12 cellular contexts compared by ENCODE assay signal in the genomic region with DNA sequence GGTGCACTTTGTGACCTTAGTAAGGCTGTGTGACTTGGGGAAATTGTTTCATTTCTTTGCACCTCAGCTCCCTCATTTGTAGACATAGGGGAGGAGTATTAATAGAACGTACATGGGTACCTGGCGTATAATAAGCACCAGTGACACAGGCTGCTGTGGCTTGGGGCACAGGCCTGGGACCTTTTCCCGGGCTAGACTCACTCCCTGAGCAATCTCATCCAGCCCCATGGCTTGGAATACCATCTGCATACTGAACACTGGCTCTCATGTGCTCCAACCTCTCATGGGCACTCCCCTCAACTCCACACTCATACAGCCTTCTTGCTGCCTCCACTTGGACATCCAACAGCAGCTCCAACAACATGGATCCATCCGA. TPM values are rescaled to one million over a fixed set of nuclear protein-coding genes. Genes with fewer than 3 reads are reported as not detected.
A peak's percentile ranks its signal among the peaks of the same experiment; 100 is the strongest.
DNase-seq lines count a peak whose midpoint lies in the region; ATAC-seq and TF ChIP-seq lines count a peak whose summit lies in the region.
"Had no signal": no experiment of that assay in that cellular context is flagged by ENCODE, and none has a peak within 500 bp of the region (broad histone marks: within the 10 kb centered on the region; RNA-seq: fewer than 3 reads in every experiment).

No MANE protein-coding gene starts in this region.

- intact Hi-C loops in MCF 10A (cut with micrococcal nuclease) (loop anchor here (1.0 to 5.0 kb wide), 2 partner anchors 12 to 34 kb away; no protein-coding TSS in a partner anchor), mammary epithelial cell (cut with micrococcal nuclease) (loop anchor here (1.0 kb wide), 1 partner anchor 33 kb away; no protein-coding TSS in a partner anchor), vagina (cut with DNase I) (loop anchor here (5.0 kb wide), 2 partner anchors 46 to 96 kb away; a partner anchor contains a TSS)

- no peak overlapping the region for H3K4me2 ChIP-seq in mammary epithelial cell (ENCODE audit: insufficient read depth, low read depth, low read length)
- H3K4me2 ChIP-seq: hepatocyte had no signal

- H3K27me3 Mint-ChIP-seq in MCF 10A (ENCODE audit: insufficient read depth, unreplicated experiment) (no peaks in the 10 kb centered on the region), glutamatergic neuron (ENCODE audit: unreplicated experiment) (peaks cover 15% of the 10 kb centered on the region)
- H3K27me3 Mint-ChIP-seq in stimulated activated memory B cell treated with anti-CD40 and anti-IgM and Interleukin-4, amounts not matched to agents 10 μg/mL and 1 μg/mL and 100 μg/mL, for 72 hours, result peaks cover 36% of the 10 kb centered on the region
- H3K27me3 Mint-ChIP-seq: activated naive CD4-positive, alpha-beta T cell treated with anti-CD3 and anti-CD28 coated beads, Interleukin-2, amount 50 U/mL, for 24 hours had no signal

- in situ Hi-C loops in mammary epithelial cell (cut with MboI; ENCODE audit: low sequenced_read_pairs in 2 of 2), result no loop called here

- H3K4me3 ChIP-seq in mammary epithelial cell (replicated peaks in 1 of 3; ENCODE audit: insufficient read depth in 1 of 3, low read depth in 2 of 3, low read length in 3 of 3) (no peak overlapping the region), vagina (no peak overlapping the region)
- H3K4me3 ChIP-seq: hepatocyte had no signal

- H3K36me3 ChIP-seq in mammary epithelial cell (ENCODE audit: insufficient read depth, low read length) (no peaks in the 10 kb centered on the region), vagina (no peaks in the 10 kb centered on the region)

- no peak for TF ChIP-seq CTCF in MCF 10A (IDR thresholded peaks at IDR 0.05; ENCODE audit: unreplicated experiment)
- TF ChIP-seq CTCF in mammary epithelial cell (conservative IDR thresholded peaks at IDR 0.05 in 1 of 2, IDR thresholded peaks at IDR 0.05 in 1 of 2; ENCODE audit: extremely low read depth in 1 of 2, insufficient read depth in 1 of 2, low read depth in 1 of 2, low read length in 2 of 2), result no peak
- no peak for TF ChIP-seq CTCF in glutamatergic neuron (IDR thresholded peaks at IDR 0.05; ENCODE audit: partially characterized antibody, unreplicated experiment)
- TF ChIP-seq CTCF in omental fat pad (IDR thresholded peaks at IDR 0.05), result no peak
- TF ChIP-seq CTCF in vagina (IDR thresholded peaks at IDR 0.05), result no peak

- H3K36me3 Mint-ChIP-seq in MCF 10A (ENCODE audit: insufficient read depth, unreplicated experiment) (no peaks in the 10 kb centered on the region), glutamatergic neuron (ENCODE audit: unreplicated experiment) (no peaks in the 10 kb centered on the region)
- no peaks in the 10 kb centered on the region for H3K36me3 Mint-ChIP-seq in stimulated activated memory B cell treated with anti-CD40 and anti-IgM and Interleukin-4, amounts not matched to agents 10 μg/mL and 1 μg/mL and 100 μg/mL, for 72 hours
- H3K36me3 Mint-ChIP-seq: activated naive CD4-positive, alpha-beta T cell treated with anti-CD3 and anti-CD28 coated beads, Interleukin-2, amount 50 U/mL, for 24 hours; stimulated activated effector memory CD8-positive, alpha-beta T cell treated with anti-CD3 and anti-CD28 coated beads, Interleukin-12 subunit alpha, Interleukin-12 subunit beta, amount 100 ng/mL, for 72 hours had no signal

- H3K9ac ChIP-seq in mammary epithelial cell (ENCODE audit: insufficient read depth, low read length), result no peak overlapping the region

- no peak for TF ChIP-seq POLR2A in vagina (IDR thresholded peaks at IDR 0.05)

- H3K9me3 Mint-ChIP-seq in MCF 10A (ENCODE audit: unreplicated experiment) (no peaks in the 10 kb centered on the region), glutamatergic neuron (ENCODE audit: unreplicated experiment) (peaks cover 4% of the 10 kb centered on the region)
- H3K9me3 Mint-ChIP-seq in stimulated activated memory B cell treated with anti-CD40 and anti-IgM and Interleukin-4, amounts not matched to agents 10 μg/mL and 1 μg/mL and 100 μg/mL, for 72 hours, result no peaks in the 10 kb centered on the region
- H3K9me3 Mint-ChIP-seq: activated naive CD4-positive, alpha-beta T cell treated with anti-CD3 and anti-CD28 coated beads, Interleukin-2, amount 50 U/mL, for 24 hours; stimulated activated effector memory CD8-positive, alpha-beta T cell treated with anti-CD3 and anti-CD28 coated beads, Interleukin-12 subunit alpha, Interleukin-12 subunit beta, amount 100 ng/mL, for 72 hours had no signal

- H3K27ac ChIP-seq in mammary epithelial cell (ENCODE audit: insufficient read depth, low read depth, low read length) (no peak overlapping the region), vagina (peak overlapping the region; percentile 93)
- H3K27ac ChIP-seq: 22Rv1, hepatocyte had no signal

- H3K79me2 ChIP-seq in mammary epithelial cell (ENCODE audit: insufficient read depth, low read length), result no peaks in the 10 kb centered on the region

- POLR2A ChIA-PET in MCF 10A (lab: Yijun Ruan, JAX), result interaction anchor here (0.8 to 4.1 kb wide), 10 partner anchors 11 to 109 kb away, joined by 3 to 45 read pairs (median 4); no protein-coding TSS in a partner anchor

- H3K4me1 ChIP-seq in mammary epithelial cell (ENCODE audit: insufficient read depth, low read length), result peaks cover 35% of the 10 kb centered on the region
- H3K4me1 ChIP-seq in vagina, result peaks cover 77% of the 10 kb centered on the region

- 85% methylated on average over 4 of the region's 4 CpGs for WGBS in mammary epithelial cell (ENCODE audit: low coverage, missing lambda C conversion rate)

- no peak overlapping the region for H2AFZ ChIP-seq in mammary epithelial cell (ENCODE audit: low read depth, low read length)
- H2AFZ ChIP-seq: hepatocyte had no signal

- H3K4me3 Mint-ChIP-seq in MCF 10A (ENCODE audit: unreplicated experiment) (no peak overlapping the region), glutamatergic neuron (ENCODE audit: unreplicated experiment) (no peak overlapping the region)
- H3K4me3 Mint-ChIP-seq in stimulated activated memory B cell treated with anti-CD40 and anti-IgM and Interleukin-4, amounts not matched to agents 10 μg/mL and 1 μg/mL and 100 μg/mL, for 72 hours, result no peak overlapping the region
- H3K4me3 Mint-ChIP-seq: activated naive CD4-positive, alpha-beta T cell treated with anti-CD3 and anti-CD28 coated beads, Interleukin-2, amount 50 U/mL, for 24 hours; stimulated activated effector memory CD8-positive, alpha-beta T cell treated with anti-CD3 and anti-CD28 coated beads, Interleukin-12 subunit alpha, Interleukin-12 subunit beta, amount 100 ng/mL, for 72 hours had no signal

- H3K9me3 ChIP-seq in mammary epithelial cell (replicated peaks; ENCODE audit: insufficient read depth, low read length) (no peaks in the 10 kb centered on the region), vagina (no peaks in the 10 kb centered on the region)

- no TSS peak for BruUV-seq in MCF 10A (replicated peaks; lab: Mats Ljungman, UMichigan)
- BruUV-seq in mammary epithelial cell (replicated peaks; lab: Mats Ljungman, UMichigan), result no TSS peak

- H3K27me3 ChIP-seq in mammary epithelial cell (ENCODE audit: insufficient read depth, low read length) (no peaks in the 10 kb centered on the region), vagina (no peaks in the 10 kb centered on the region)
- H3K27me3 ChIP-seq: hepatocyte had no signal

- dilution Hi-C loops in mammary epithelial cell (cut with HindIII; ENCODE audit: low sequenced_read_pairs), result no loop called here

- DNase-seq in MCF 10A (ENCODE audit: unreplicated experiment), result no peak
- DNase-seq in mammary epithelial cell, result no peak
- no peak for DNase-seq in glutamatergic neuron
- DNase-seq in omental fat pad (ENCODE audit: low spot score), result no peak
- DNase-seq in vagina (ENCODE audit: extremely low spot score in 2 of 2), result no peak
- DNase-seq in NCI-H1694 treated with DMSO at 0.1 percent for 48 hours (lab: John Stamatoyannopoulos, UW), result no peak
- no peak for DNase-seq in T-helper 9 cell

- peaks cover 41% of the 10 kb centered on the region for H3K4me1 Mint-ChIP-seq in MCF 10A (ENCODE audit: insufficient read depth, unreplicated experiment)
- H3K4me1 Mint-ChIP-seq in glutamatergic neuron (ENCODE audit: low read depth, unreplicated experiment), result peaks cover 32% of the 10 kb centered on the region
- peaks cover 12% of the 10 kb centered on the region for H3K4me1 Mint-ChIP-seq in stimulated activated memory B cell treated with anti-CD40 and anti-IgM and Interleukin-4, amounts not matched to agents 10 μg/mL and 1 μg/mL and 100 μg/mL, for 72 hours

- peak overlapping the region; percentile 90 for H3K27ac Mint-ChIP-seq in MCF 10A (ENCODE audit: low read depth, unreplicated experiment)
- peak overlapping the region; percentile 11 for H3K27ac Mint-ChIP-seq in glutamatergic neuron (ENCODE audit: unreplicated experiment)
- no peak overlapping the region for H3K27ac Mint-ChIP-seq in stimulated activated memory B cell treated with anti-CD40 and anti-IgM and Interleukin-4, amounts not matched to agents 10 μg/mL and 1 μg/mL and 100 μg/mL, for 72 hours
- H3K27ac Mint-ChIP-seq: activated naive CD4-positive, alpha-beta T cell treated with anti-CD3 and anti-CD28 coated beads, Interleukin-2, amount 50 U/mL, for 24 hours; stimulated activated effector memory CD8-positive, alpha-beta T cell treated with anti-CD3 and anti-CD28 coated beads, Interleukin-12 subunit alpha, Interleukin-12 subunit beta, amount 100 ng/mL, for 72 hours had no signal

- CTCF ChIA-PET in MCF 10A (lab: Yijun Ruan, JAX), result interaction anchor here (0.5 to 7.8 kb wide), 15 partner anchors 10 to 115 kb away, joined by 3 to 81 read pairs (median 5); a partner anchor contains a TSS
- CTCF ChIA-PET in mammary epithelial cell (lab: Charles Lee; ENCODE audit: low non-redundant PET), result no interaction called here

- peak; percentile 3 for ATAC-seq in omental fat pad (ENCODE audit: low FRiP score)
- no peak for ATAC-seq in stimulated activated memory B cell treated with anti-CD40 and anti-IgM and Interleukin-4, amounts not matched to agents 10 μg/mL and 1 μg/mL and 100 μg/mL, for 72 hours
- ATAC-seq: stimulated activated effector memory CD8-positive, alpha-beta T cell treated with anti-CD3 and anti-CD28 coated beads, Interleukin-12 subunit alpha, Interleukin-12 subunit beta, amount 100 ng/mL, for 72 hours had no signal

- no peaks in the 10 kb centered on the region for H4K20me1 ChIP-seq in mammary epithelial cell (ENCODE audit: insufficient read depth, low read length)

RNA-seq across cellular contexts. Expression of a gene that starts 41.0 kb away (rescaled TPM):
- total RNA-seq in MCF 10A (2022) (54.1 and 59.3 TPM in 2 replicates), mammary epithelial cell (10 to 100 TPM; 17.7 to 48.4 TPM), glutamatergic neuron (ENCODE audit: unreplicated experiment) (50.0 TPM), omental fat pad (10 to 100 TPM in 3 of 4 donors, 1 to 10 TPM in 1; 7.9 to 17.1 (median 15.2) TPM), vagina (6.9 TPM)
- 63.7 TPM for polyA plus RNA-seq in mammary epithelial cell
- 9.9 TPM for polyA minus RNA-seq in mammary epithelial cell
